2 cellular contexts compared by ENCODE assay signal in the genomic region with DNA sequence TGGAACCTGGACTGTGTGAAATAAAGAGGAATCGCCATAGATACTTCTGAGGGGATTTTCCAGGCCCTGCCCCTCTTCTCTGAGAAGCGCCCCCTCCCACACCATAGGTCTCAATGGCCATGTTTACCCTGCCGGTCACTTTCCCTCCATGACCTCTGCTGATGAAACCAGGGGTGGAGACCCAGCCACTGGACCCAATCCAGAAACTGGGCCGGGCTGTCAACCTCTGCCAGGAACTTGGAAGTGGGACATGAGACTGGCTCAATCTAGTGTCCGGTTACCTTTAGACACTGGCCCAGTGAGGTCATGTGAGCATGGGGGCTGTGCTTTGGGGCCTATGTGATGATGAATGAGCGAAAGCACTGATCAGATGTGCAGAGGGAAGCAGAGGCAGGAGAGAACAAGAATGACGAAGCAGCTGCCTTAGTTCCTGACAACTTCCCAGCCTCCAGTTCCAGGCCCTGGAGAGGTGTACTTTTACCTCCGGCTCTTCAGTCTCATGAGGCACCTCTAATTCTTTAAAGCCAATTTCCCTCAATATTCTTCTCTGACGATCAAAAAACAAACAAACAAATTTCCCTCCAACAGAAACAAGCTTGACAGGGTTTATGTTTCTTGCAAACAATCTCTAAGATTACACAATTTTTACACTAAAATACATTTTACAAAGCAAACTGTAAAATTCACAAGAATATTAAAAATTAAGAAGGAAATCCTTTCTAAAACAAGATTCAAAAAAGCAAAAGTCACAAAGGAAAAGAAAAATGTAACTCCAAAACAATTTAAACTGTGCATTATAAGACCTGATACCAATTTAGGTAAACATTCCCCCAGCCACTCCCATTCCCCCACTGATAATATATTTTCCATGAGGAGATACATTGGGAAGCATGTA.
TF ChIP-seq lines count a peak whose summit lies in the region.

No MANE protein-coding gene starts in this region.

TF ChIP-seq in HCT116, 20 proteins besides CTCF, POLR2A, EP300 and RAD21:
- TF ChIP-seq SP1 (IDR thresholded peaks at IDR 0.05; ENCODE audit: low read depth) (no peak), POLR2AphosphoS5 (IDR thresholded peaks at IDR 0.05; ENCODE audit: low read depth, low read length) (no peak), ZBTB33 (IDR thresholded peaks at IDR 0.05; ENCODE audit: extremely low read depth, insufficient replicate concordance, low read length) (no peak), CEBPB (IDR thresholded peaks at IDR 0.05; ENCODE audit: low read depth) (no peak), EZH2phosphoT487 (IDR thresholded peaks at IDR 0.05; ENCODE audit: borderline replicate concordance) (no peak), ZNF274 (IDR thresholded peaks at IDR 0.05; ENCODE audit: low read depth, low read length) (no peak), YY1 (IDR thresholded peaks at IDR 0.05; ENCODE audit: extremely low read depth, insufficient replicate concordance, low read depth, low read length) (no peak), FOSL1 (IDR thresholded peaks at IDR 0.05; ENCODE audit: low read depth) (no peak)
- TF ChIP-seq, protein P1, sequence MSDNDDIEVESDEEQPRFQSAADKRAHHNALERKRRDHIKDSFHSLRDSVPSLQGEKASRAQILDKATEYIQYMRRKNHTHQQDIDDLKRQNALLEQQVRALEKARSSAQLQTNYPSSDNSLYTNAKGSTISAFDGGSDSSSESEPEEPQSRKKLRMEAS (IDR thresholded peaks at IDR 0.05), result no peak

TF ChIP-seq in K562, 482 proteins besides CTCF, POLR2A, EP300 and RAD21 (continues in another document):
- peak in 1 of 2 experiments; percentile 49; a peak in 1 of 4 replicates for TF ChIP-seq SIN3A (IDR thresholded peaks at IDR 0.05; ENCODE audit: borderline replicate concordance in 2 of 2, control insufficient read depth in 1 of 2, low read depth in 2 of 2, low read length in 2 of 2)
- no peak for TF ChIP-seq FOXP1 (CRISPR knock-in tag; IDR thresholded peaks at IDR 0.05)
- TF ChIP-seq MYNN (IDR thresholded peaks at IDR 0.05), result no peak; the same call in 1 of the 2 replicates
- TF ChIP-seq MYNN (CRISPR knock-in tag; IDR thresholded peaks at IDR 0.05), result no peak
- TF ChIP-seq RBM22 (IDR thresholded peaks at IDR 0.05; ENCODE audit: low read depth, low read length, poor library complexity, severe bottlenecking), result no peak
- TF ChIP-seq DIDO1 (tag; IDR thresholded peaks at IDR 0.05; ENCODE audit: low read depth), result no peak
- peak; percentile 29; the same call in 1 of the 2 replicates for TF ChIP-seq KLF13 (tag; IDR thresholded peaks at IDR 0.05; ENCODE audit: borderline replicate concordance, low read depth)
- TF ChIP-seq E2F6 (IDR thresholded peaks at IDR 0.05; ENCODE audit: borderline replicate concordance in 1 of 2, extremely low read depth in 1 of 2, insufficient read depth in 1 of 2, insufficient read length in 1 of 2, low read depth in 1 of 2, low read length in 1 of 2, poor library complexity in 1 of 2, severe bottlenecking in 1 of 2), result peak in 1 of 2 experiments; percentile 17
- no peak; the same call in 1 of the 2 replicates for TF ChIP-seq EGR1 (conservative IDR thresholded peaks at IDR 0.05)
- peak; percentile 22 for TF ChIP-seq TAF1 (IDR thresholded peaks at IDR 0.05; ENCODE audit: control insufficient read depth, extremely low read depth, insufficient read depth, low read length, severe bottlenecking)
- no peak for TF ChIP-seq E2F5 (CRISPR knock-in tag; IDR thresholded peaks at IDR 0.05)
- TF ChIP-seq, protein P2, sequence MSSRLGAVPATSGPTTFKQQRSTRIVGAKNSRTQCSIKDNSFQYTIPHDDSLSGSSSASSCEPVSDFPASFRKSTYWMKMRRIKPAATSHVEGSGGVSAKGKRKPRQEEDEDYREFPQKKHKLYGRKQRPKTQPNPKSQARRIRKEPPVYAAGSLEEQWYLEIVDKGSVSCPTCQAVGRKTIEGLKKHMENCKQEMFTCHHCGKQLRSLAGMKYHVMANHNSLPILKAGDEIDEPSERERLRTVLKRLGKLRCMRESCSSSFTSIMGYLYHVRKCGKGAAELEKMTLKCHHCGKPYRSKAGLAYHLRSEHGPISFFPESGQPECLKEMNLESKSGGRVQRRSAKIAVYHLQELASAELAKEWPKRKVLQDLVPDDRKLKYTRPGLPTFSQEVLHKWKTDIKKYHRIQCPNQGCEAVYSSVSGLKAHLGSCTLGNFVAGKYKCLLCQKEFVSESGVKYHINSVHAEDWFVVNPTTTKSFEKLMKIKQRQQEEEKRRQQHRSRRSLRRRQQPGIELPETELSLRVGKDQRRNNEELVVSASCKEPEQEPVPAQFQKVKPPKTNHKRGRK (tag; IDR thresholded peaks at IDR 0.05), result peak; percentile 69; the same call in 1 of the 2 replicates
- no peak; the same call in 1 of the 2 replicates for TF ChIP-seq HBP1 (CRISPR knock-in tag; IDR thresholded peaks at IDR 0.05)
- TF ChIP-seq BHLHE40 (IDR thresholded peaks at IDR 0.05; ENCODE audit: low read length), result peak; percentile 88
- peak; percentile 91 for TF ChIP-seq POLR2H (tag; IDR thresholded peaks at IDR 0.05; ENCODE audit: low read depth)
- no peak for TF ChIP-seq GATA2 (CRISPR knock-in tag; IDR thresholded peaks at IDR 0.05)
- TF ChIP-seq HNRNPH1 (optimal IDR thresholded peaks at IDR 0.05; ENCODE audit: low read depth, low read length), result no peak
- no peak for TF ChIP-seq ATF6 (CRISPR knock-in tag; IDR thresholded peaks at IDR 0.05)
- peak; percentile 75; the same call in 1 of the 2 replicates for TF ChIP-seq ZBTB7A (IDR thresholded peaks at IDR 0.05; ENCODE audit: borderline replicate concordance, control insufficient read depth, low read depth, low read length)
- no peak for TF ChIP-seq TEAD1 (CRISPR knock-in tag; IDR thresholded peaks at IDR 0.05)
- TF ChIP-seq THRB (CRISPR knock-in tag; conservative IDR thresholded peaks at IDR 0.05), result no peak
- TF ChIP-seq NFATC3 (IDR thresholded peaks at IDR 0.05), result peak; percentile 53; the same call in 1 of the 2 replicates
- peak; percentile 57; the same call in 1 of the 2 replicates for TF ChIP-seq TAF7 (tag; IDR thresholded peaks at IDR 0.05)
- TF ChIP-seq POLR2B (IDR thresholded peaks at IDR 0.05; ENCODE audit: low read depth, partially characterized antibody), result peak; percentile 57
- TF ChIP-seq ZNF551 (CRISPR knock-in tag; IDR thresholded peaks at IDR 0.05), result no peak
- no peak for TF ChIP-seq ZNF780A (CRISPR knock-in tag; IDR thresholded peaks at IDR 0.05)
- no peak for TF ChIP-seq YBX1 (IDR thresholded peaks at IDR 0.05)
- no peak for TF ChIP-seq ETS1 (conservative IDR thresholded peaks at IDR 0.05; ENCODE audit: control insufficient read depth, low read depth, low read length)
- TF ChIP-seq FOS (IDR thresholded peaks at IDR 0.05; ENCODE audit: extremely low read depth, insufficient read length), result no peak
- TF ChIP-seq GATAD2B (IDR thresholded peaks at IDR 0.05; ENCODE audit: borderline replicate concordance), result no peak; the same call in 1 of the 2 replicates
- no peak for TF ChIP-seq PCBP2 (IDR thresholded peaks at IDR 0.05; ENCODE audit: low read depth, low read length, poor library complexity, severe bottlenecking)
- TF ChIP-seq ZFP36 (IDR thresholded peaks at IDR 0.05; ENCODE audit: low read depth, low read length, partially characterized antibody), result peak; percentile 7
- no peak for TF ChIP-seq IFI16 (CRISPR knock-in tag; IDR thresholded peaks at IDR 0.05)
- no peak for TF ChIP-seq SIN3B (IDR thresholded peaks at IDR 0.05; ENCODE audit: low read depth)
- TF ChIP-seq ZNF121 (CRISPR knock-in tag; conservative IDR thresholded peaks at IDR 0.05), result no peak
- TF ChIP-seq ZNF124 (CRISPR knock-in tag; IDR thresholded peaks at IDR 0.05), result no peak
- no peak for TF ChIP-seq TRIM28 (IDR thresholded peaks at IDR 0.05)
- no peak for TF ChIP-seq SMARCB1 (IDR thresholded peaks at IDR 0.05; ENCODE audit: insufficient read length, low read depth)
- peak; percentile 63; the same call in 1 of the 2 replicates for TF ChIP-seq ZNF75A (CRISPR knock-in tag; IDR thresholded peaks at IDR 0.05)
- no peak for TF ChIP-seq NCOA6 (IDR thresholded peaks at IDR 0.05)
- TF ChIP-seq SAP30 (IDR thresholded peaks at IDR 0.05; ENCODE audit: borderline replicate concordance, insufficient read depth, low read depth, low read length, poor library complexity, severe bottlenecking), result no peak
- no peak for TF ChIP-seq U2AF1 (optimal IDR thresholded peaks at IDR 0.05; ENCODE audit: low read depth, low read length)
- no peak for TF ChIP-seq PHB (CRISPR knock-in tag; IDR thresholded peaks at IDR 0.05)
- no peak for TF ChIP-seq ZKSCAN8 (CRISPR knock-in tag; IDR thresholded peaks at IDR 0.05)
- TF ChIP-seq SMAD1 (IDR thresholded peaks at IDR 0.05; ENCODE audit: low read depth, low read length, partially characterized antibody), result no peak
- TF ChIP-seq SMARCA4 (IDR thresholded peaks at IDR 0.05), result peak; percentile 77
- peak; percentile 67 for TF ChIP-seq ZNF589 (CRISPR knock-in tag; IDR thresholded peaks at IDR 0.05; ENCODE audit: low read depth)
- TF ChIP-seq, protein P3, sequence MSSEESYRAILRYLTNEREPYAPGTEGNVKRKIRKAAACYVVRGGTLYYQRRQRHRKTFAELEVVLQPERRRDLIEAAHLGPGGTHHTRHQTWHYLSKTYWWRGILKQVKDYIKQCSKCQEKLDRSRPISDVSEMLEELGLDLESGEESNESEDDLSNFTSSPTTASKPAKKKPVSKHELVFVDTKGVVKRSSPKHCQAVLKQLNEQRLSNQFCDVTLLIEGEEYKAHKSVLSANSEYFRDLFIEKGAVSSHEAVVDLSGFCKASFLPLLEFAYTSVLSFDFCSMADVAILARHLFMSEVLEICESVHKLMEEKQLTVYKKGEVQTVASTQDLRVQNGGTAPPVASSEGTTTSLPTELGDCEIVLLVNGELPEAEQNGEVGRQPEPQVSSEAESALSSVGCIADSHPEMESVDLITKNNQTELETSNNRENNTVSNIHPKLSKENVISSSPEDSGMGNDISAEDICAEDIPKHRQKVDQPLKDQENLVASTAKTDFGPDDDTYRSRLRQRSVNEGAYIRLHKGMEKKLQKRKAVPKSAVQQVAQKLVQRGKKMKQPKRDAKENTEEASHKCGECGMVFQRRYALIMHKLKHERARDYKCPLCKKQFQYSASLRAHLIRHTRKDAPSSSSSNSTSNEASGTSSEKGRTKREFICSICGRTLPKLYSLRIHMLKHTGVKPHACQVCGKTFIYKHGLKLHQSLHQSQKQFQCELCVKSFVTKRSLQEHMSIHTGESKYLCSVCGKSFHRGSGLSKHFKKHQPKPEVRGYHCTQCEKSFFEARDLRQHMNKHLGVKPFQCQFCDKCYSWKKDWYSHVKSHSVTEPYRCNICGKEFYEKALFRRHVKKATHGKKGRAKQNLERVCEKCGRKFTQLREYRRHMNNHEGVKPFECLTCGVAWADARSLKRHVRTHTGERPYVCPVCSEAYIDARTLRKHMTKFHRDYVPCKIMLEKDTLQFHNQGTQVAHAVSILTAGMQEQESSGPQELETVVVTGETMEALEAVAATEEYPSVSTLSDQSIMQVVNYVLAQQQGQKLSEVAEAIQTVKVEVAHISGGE (CRISPR knock-in tag; IDR thresholded peaks at IDR 0.05), result no peak
- no peak; the same call in none of the 2 replicates for TF ChIP-seq SMARCE1 (IDR thresholded peaks at IDR 0.05)
